ENCODE assay signal across 15 cellular contexts in the genomic region with DNA sequence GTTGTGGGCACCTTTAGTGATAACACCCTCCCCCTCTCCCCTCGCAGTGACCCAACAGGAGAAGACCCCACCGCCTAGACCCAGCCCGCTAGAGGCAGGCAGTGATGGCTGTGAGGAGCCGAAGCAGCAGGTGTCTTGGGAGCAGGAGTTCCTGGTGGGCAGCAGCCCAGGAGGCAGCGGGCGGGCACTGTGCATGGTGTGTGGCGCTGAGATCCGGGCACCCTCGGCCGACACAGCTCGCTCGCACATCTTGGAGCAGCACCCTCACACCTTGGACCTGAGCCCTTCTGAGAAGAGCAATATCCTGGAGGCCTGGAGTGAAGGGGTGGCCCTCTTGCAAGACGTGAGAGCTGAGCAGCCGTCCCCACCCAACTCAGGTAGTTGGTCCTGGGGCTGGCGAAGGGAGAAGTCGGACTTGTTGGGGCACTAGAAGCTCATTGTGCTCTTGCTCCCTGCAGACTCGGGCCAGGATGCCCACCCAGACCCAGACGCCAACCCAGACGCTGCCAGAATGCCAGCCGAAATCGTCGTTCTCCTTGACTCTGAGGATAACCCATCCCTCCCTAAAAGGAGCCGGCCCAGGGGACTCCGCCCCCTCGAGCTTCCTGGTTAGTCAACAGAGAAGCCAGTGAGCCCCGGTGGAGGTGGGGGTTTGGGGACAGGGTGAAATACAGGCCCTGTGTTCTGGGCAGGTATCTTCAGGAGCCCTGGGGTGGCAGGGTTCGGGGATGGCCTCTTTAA.
"Had no signal": no experiment of that assay in that cellular context is flagged by ENCODE, and none has a peak within 500 bp of the region (broad histone marks: within the 10 kb centered on the region; RNA-seq: fewer than 3 reads in every experiment).

No MANE protein-coding gene starts in this region.

- H3K27ac Mint-ChIP-seq: naive thymus-derived CD8-positive, alpha-beta T cell had no signal

- ATAC-seq: heart left ventricle; mucosa of descending colon; naive thymus-derived CD8-positive, alpha-beta T cell; right cardiac atrium; stimulated activated naive CD8-positive, alpha-beta T cell treated with anti-CD3 and anti-CD28 coated beads, Interleukin-15, Interleukin-2, amounts not matched to agents 100 U/mL and 50 U/mL, for 24 hours had no signal

- H3K27ac ChIP-seq: dorsolateral prefrontal cortex, heart left ventricle, tibial nerve had no signal

- H3K27me3 Mint-ChIP-seq: naive thymus-derived CD8-positive, alpha-beta T cell had no signal

- H3K4me3 ChIP-seq: dorsolateral prefrontal cortex, heart left ventricle, mucosa of descending colon, smooth muscle cell, tibial nerve had no signal

- H3K27me3 ChIP-seq: dorsolateral prefrontal cortex, heart left ventricle, tibial nerve had no signal

- H3K4me3 Mint-ChIP-seq: naive thymus-derived CD8-positive, alpha-beta T cell had no signal

- H3K9me3 ChIP-seq: heart left ventricle, mucosa of descending colon, tibial nerve had no signal

- H3K9me3 Mint-ChIP-seq: naive thymus-derived CD8-positive, alpha-beta T cell; neural crest cell had no signal

- DNase-seq: cortex of kidney; dorsolateral prefrontal cortex; effector CD8-positive, alpha-beta T cell; foreskin melanocyte; heart left ventricle; hippocampal formation; kidney glomerular epithelial cell; mucosa of descending colon; naive thymus-derived CD8-positive, alpha-beta T cell; right cardiac atrium; stimulated activated CD4-positive, alpha-beta T cell treated with anti-CD3 and anti-CD28 coated beads, Interleukin-2, amount 100 ng/mL, for 48 hours; stimulated activated naive CD8-positive, alpha-beta T cell treated with anti-CD3 and anti-CD28 coated beads, Interleukin-15, Interleukin-2, amounts not matched to agents 100 U/mL and 50 U/mL, for 24 hours had no signal

- H3K4me2 ChIP-seq: smooth muscle cell had no signal
